Comparison of ENCODE assay signal across 23 cellular contexts in the genomic region with DNA sequence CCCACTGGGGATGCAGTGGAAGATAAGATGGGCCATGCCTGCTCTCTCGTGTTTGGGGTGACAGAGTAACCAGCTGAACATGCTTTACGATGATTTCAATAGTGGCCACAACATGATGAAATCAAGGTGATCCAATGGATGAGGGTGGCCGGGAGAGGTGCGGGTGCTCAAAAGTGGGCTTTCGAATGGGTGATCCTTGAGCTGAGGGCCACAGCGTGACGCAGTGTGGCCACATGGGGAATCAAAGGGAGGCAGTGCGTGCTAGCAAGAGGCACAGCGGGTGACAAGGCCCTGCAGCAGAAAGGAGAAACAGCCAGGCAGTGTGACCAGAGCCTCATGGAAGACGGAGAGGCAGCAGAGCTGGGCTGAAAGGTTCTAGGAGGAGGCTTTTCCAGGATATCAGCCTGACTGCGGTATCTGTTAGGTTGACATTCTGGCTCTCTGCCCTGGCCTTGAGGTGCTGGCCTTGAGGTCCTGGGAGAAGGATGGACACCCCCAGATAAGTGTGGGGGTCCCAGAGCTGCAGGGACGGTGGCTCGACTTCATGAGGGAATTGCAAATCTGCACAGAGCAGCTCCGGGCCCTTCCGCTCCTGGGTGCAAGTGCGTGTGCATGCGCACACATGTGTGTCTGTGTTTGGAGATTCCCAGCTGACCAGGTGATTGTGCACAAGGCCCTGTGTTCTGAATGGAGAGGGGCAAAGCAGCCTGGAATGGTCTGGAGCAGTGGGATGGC. TPM values are rescaled to one million over a fixed set of nuclear protein-coding genes. Genes with fewer than 3 reads are reported as not detected.
"Had no signal": no experiment of that assay in that cellular context is flagged by ENCODE, and none has a peak within 500 bp of the region (broad histone marks: within the 10 kb centered on the region; RNA-seq: fewer than 3 reads in every experiment).

No MANE protein-coding gene starts in this region.

- H3K4me3 ChIP-seq: adrenal gland, ascending aorta, mucosa of descending colon, testis had no signal

- H3K4me1 Mint-ChIP-seq: immature natural killer cell, memory B cell, nephron progenitor cell had no signal

- H3K27ac ChIP-seq: adrenal gland, ascending aorta, foreskin keratinocyte, testis had no signal

- H3K27me3 Mint-ChIP-seq: activated CD4-positive, alpha-beta memory T cell treated with anti-CD3 and anti-CD28 coated beads, Interleukin-2, amount 10 ng/mL, durations not matched to agents 7 days and 5 days; activated CD4-positive, alpha-beta T cell treated with anti-CD3 and anti-CD28 coated beads, Interleukin-2, amount 10 ng/mL, durations not matched to agents 24 days and 14 days; activated naive CD8-positive, alpha-beta T cell had no signal

- H3K27ac Mint-ChIP-seq: activated CD4-positive, alpha-beta memory T cell treated with anti-CD3 and anti-CD28 coated beads, Interleukin-2, amount 10 ng/mL, durations not matched to agents 7 days and 5 days; activated CD4-positive, alpha-beta T cell treated with anti-CD3 and anti-CD28 coated beads, Interleukin-2, amount 10 ng/mL, durations not matched to agents 24 days and 14 days; activated naive CD8-positive, alpha-beta T cell; activated T-helper 1 cell treated with anti-CD3 and anti-CD28 coated beads, Interleukin-12 subunit alpha, Interleukin-12 subunit beta, Interleukin-2, Interleukin-4 antibody, amounts not matched to agents 30 ng/mL and 10 ng/mL and 1 ng/mL, durations not matched to agents 14 hours and 24 hours and 36 hours; immature natural killer cell; memory B cell; nephron progenitor cell had no signal

- H3K9me3 ChIP-seq: adrenal gland, ascending aorta, mucosa of descending colon, testis had no signal

- H3K4me3 Mint-ChIP-seq: activated CD4-positive, alpha-beta memory T cell treated with anti-CD3 and anti-CD28 coated beads, Interleukin-2, amount 10 ng/mL, durations not matched to agents 7 days and 5 days; activated CD4-positive, alpha-beta T cell treated with anti-CD3 and anti-CD28 coated beads, Interleukin-2, amount 10 ng/mL, durations not matched to agents 24 days and 14 days; activated naive CD8-positive, alpha-beta T cell; activated T-helper 1 cell treated with anti-CD3 and anti-CD28 coated beads, Interleukin-12 subunit alpha, Interleukin-12 subunit beta, Interleukin-2, Interleukin-4 antibody, amounts not matched to agents 30 ng/mL and 10 ng/mL and 1 ng/mL, durations not matched to agents 14 hours and 24 hours and 36 hours; immature natural killer cell; memory B cell; nephron progenitor cell had no signal

- DNase-seq: activated CD4-positive, alpha-beta memory T cell treated with anti-CD3 and anti-CD28 coated beads, Interleukin-2, amount 10 ng/mL, durations not matched to agents 7 days and 5 days; activated CD4-positive, alpha-beta T cell treated with anti-CD3 and anti-CD28 coated beads, Interleukin-2, amount 10 ng/mL, durations not matched to agents 24 days and 14 days; activated naive CD4-positive, alpha-beta T cell; central memory CD4-positive, alpha-beta T cell; effector memory CD4-positive, alpha-beta T cell; foreskin keratinocyte; immature natural killer cell; mucosa of descending colon; nephron progenitor cell; occipital lobe; stimulated activated CD4-positive, alpha-beta T cell treated with anti-CD3 and anti-CD28 coated beads, Interleukin-4, amount 100 ng/mL, for 1 hour; stimulated activated naive CD4-positive, alpha-beta T cell; testis had no signal

- H3K36me3 ChIP-seq: adrenal gland, ascending aorta, brain microvascular endothelial cell had no signal

- H3K36me3 Mint-ChIP-seq: activated naive CD8-positive, alpha-beta T cell; immature natural killer cell; memory B cell had no signal

- H3K9me3 Mint-ChIP-seq: activated CD4-positive, alpha-beta memory T cell treated with anti-CD3 and anti-CD28 coated beads, Interleukin-2, amount 10 ng/mL, durations not matched to agents 7 days and 5 days; activated CD4-positive, alpha-beta T cell treated with anti-CD3 and anti-CD28 coated beads, Interleukin-2, amount 10 ng/mL, durations not matched to agents 24 days and 14 days; activated T-helper 1 cell treated with anti-CD3 and anti-CD28 coated beads, Interleukin-12 subunit alpha, Interleukin-12 subunit beta, Interleukin-2, Interleukin-4 antibody, amounts not matched to agents 30 ng/mL and 10 ng/mL and 1 ng/mL, durations not matched to agents 14 hours and 24 hours and 36 hours; immature natural killer cell; memory B cell; nephron progenitor cell had no signal

- H3K27me3 ChIP-seq: adrenal gland, ascending aorta, brain microvascular endothelial cell, testis had no signal

- H3K4me1 ChIP-seq: ascending aorta, foreskin keratinocyte had no signal

RNA-seq across cellular contexts. Expression of gene GPR78, which starts 38.0 kb away (rescaled TPM):
- total RNA-seq: activated CD4-positive, alpha-beta T cell treated with anti-CD3 and anti-CD28 coated beads, Interleukin-2, amount 10 ng/mL, durations not matched to agents 24 days and 14 days; activated T-helper 1 cell treated with anti-CD3 and anti-CD28 coated beads, Interleukin-12 subunit alpha, Interleukin-12 subunit beta, Interleukin-2, Interleukin-4 antibody, amounts not matched to agents 30 ng/mL and 10 ng/mL and 1 ng/mL, durations not matched to agents 14 hours and 24 hours and 36 hours; ascending aorta; dermis microvascular lymphatic vessel endothelial cell; foreskin keratinocyte; glomerular endothelial cell; lower leg skin; occipital lobe; T-helper 2 cell treated with Interferon-gamma antibody and Interleukin-4, amounts not matched to agents 100 ng/mL and 5 ng/mL, for 36 hours had no signal
- polyA plus RNA-seq: foreskin keratinocyte, immature natural killer cell had no signal

RNA-seq across cellular contexts. Expression of gene CPZ, which starts 50.4 kb away (rescaled TPM):
- total RNA-seq: activated CD4-positive, alpha-beta T cell treated with anti-CD3 and anti-CD28 coated beads, Interleukin-2, amount 10 ng/mL, durations not matched to agents 24 days and 14 days; activated T-helper 1 cell treated with anti-CD3 and anti-CD28 coated beads, Interleukin-12 subunit alpha, Interleukin-12 subunit beta, Interleukin-2, Interleukin-4 antibody, amounts not matched to agents 30 ng/mL and 10 ng/mL and 1 ng/mL, durations not matched to agents 14 hours and 24 hours and 36 hours; dermis microvascular lymphatic vessel endothelial cell; foreskin keratinocyte; T-helper 2 cell treated with Interferon-gamma antibody and Interleukin-4, amounts not matched to agents 100 ng/mL and 5 ng/mL, for 36 hours had no signal
- polyA plus RNA-seq: foreskin keratinocyte, immature natural killer cell had no signal
